In the genomic region with DNA sequence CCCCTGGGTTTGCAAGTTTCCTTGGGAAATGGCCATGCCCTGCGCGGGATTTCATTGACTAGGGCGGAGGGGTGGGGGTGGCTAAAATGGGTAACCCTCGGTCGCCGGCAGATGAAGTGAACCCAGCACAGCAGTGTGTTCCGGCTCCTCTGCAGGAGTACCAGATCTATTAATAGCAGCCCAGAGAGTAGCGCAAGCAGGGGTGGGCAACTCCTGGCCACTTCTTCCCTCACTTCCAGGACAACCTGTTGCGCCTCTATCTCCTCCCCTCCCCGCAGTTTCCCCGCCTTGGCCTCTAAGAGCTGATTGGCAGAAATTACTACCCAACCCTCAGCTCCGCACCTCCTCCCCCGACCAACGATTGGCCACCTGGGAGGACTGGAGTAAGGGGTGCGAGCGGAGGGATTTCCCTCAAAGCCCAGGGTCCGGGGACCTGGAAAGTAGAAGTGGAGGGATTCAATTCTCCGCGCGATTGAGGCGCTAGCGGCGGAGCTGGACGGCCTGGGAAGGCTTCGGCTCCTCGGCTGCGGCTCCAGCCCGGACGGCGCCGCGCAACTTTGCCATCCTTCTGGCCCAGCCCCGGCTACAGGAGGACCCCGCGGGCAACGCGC, we compare ENCODE assay signal across 8 cellular contexts. TPM values are rescaled to one million over a fixed set of nuclear protein-coding genes. Genes with fewer than 3 reads are reported as not detected.
DNase-seq lines count a peak whose midpoint lies in the region; ATAC-seq and TF ChIP-seq lines count a peak whose summit lies in the region.

A gene with protein sequence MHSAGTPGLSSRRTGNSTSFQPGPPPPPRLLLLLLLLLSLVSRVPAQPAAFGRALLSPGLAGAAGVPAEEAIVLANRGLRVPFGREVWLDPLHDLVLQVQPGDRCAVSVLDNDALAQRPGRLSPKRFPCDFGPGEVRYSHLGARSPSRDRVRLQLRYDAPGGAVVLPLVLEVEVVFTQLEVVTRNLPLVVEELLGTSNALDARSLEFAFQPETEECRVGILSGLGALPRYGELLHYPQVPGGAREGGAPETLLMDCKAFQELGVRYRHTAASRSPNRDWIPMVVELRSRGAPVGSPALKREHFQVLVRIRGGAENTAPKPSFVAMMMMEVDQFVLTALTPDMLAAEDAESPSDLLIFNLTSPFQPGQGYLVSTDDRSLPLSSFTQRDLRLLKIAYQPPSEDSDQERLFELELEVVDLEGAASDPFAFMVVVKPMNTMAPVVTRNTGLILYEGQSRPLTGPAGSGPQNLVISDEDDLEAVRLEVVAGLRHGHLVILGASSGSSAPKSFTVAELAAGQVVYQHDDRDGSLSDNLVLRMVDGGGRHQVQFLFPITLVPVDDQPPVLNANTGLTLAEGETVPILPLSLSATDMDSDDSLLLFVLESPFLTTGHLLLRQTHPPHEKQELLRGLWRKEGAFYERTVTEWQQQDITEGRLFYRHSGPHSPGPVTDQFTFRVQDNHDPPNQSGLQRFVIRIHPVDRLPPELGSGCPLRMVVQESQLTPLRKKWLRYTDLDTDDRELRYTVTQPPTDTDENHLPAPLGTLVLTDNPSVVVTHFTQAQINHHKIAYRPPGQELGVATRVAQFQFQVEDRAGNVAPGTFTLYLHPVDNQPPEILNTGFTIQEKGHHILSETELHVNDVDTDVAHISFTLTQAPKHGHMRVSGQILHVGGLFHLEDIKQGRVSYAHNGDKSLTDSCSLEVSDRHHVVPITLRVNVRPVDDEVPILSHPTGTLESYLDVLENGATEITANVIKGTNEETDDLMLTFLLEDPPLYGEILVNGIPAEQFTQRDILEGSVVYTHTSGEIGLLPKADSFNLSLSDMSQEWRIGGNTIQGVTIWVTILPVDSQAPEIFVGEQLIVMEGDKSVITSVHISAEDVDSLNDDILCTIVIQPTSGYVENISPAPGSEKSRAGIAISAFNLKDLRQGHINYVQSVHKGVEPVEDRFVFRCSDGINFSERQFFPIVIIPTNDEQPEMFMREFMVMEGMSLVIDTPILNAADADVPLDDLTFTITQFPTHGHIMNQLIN (N-terminal part only) (plus strand): TSS at position 443 of the 611 bp plus-strand sequence. CDS start 268 bp downstream, outside the sequence.

- H3K4me2 ChIP-seq in mammary epithelial cell (ENCODE audit: insufficient read depth, low read depth, low read length): peak within 1 kb of the TSS; percentile 98

- no peak for TF ChIP-seq CTCF in mammary epithelial cell (conservative IDR thresholded peaks at IDR 0.05 in 1 of 2, IDR thresholded peaks at IDR 0.05 in 1 of 2; ENCODE audit: extremely low read depth in 1 of 2, insufficient read depth in 1 of 2, low read depth in 1 of 2, low read length in 2 of 2)

- no peaks in the 10 kb centered on the region for H4K20me1 ChIP-seq in mammary epithelial cell (ENCODE audit: insufficient read depth, low read length)

- no peaks in the 10 kb centered on the region for H3K36me3 ChIP-seq in mammary epithelial cell (ENCODE audit: insufficient read depth, low read length)

- no peaks in the 10 kb centered on the region for H3K9me3 ChIP-seq in mammary epithelial cell (replicated peaks; ENCODE audit: insufficient read depth, low read length)

- ATAC-seq in GM18511 (IDR thresholded peaks at IDR 0.05; ENCODE audit: unreplicated experiment) (peak; percentile 50), HG02610 (IDR thresholded peaks at IDR 0.05; ENCODE audit: unreplicated experiment) (no peak), HG03521 (IDR thresholded peaks at IDR 0.05; ENCODE audit: unreplicated experiment) (no peak)
- ATAC-seq in activated CD4-positive, CD25-positive, alpha-beta regulatory T cell treated with anti-CD3 and anti-CD28 coated beads, Interleukin-2, amount 50 U/mL, for 24 hours: no peak

- dilution Hi-C loops in mammary epithelial cell (cut with HindIII; ENCODE audit: low sequenced_read_pairs): loop anchor here (25.0 kb wide), 1 partner anchor 176 kb away; no protein-coding TSS in a partner anchor

- 5% methylated on average over 13 of the region's 37 CpGs for WGBS in mammary epithelial cell (ENCODE audit: low coverage, missing lambda C conversion rate)

- peak; percentile 88 for DNase-seq in NCI-H2227 (lab: John Stamatoyannopoulos, UW; ENCODE audit: unreplicated experiment)
- DNase-seq in mammary epithelial cell: peak; percentile 76
- DNase-seq in kidney glomerular epithelial cell (lab: John Stamatoyannopoulos, UW): peak; percentile 43
- DNase-seq in superior temporal gyrus (ENCODE audit: extremely low spot score): peak; percentile 33

- in situ Hi-C loops in mammary epithelial cell (cut with MboI; ENCODE audit: low sequenced_read_pairs in 2 of 2): loop anchor here (25.0 kb wide), 2 partner anchors 176 to 226 kb away; no protein-coding TSS in a partner anchor

- H3K79me2 ChIP-seq in mammary epithelial cell (ENCODE audit: insufficient read depth, low read length): no peaks in the 10 kb centered on the region

- H3K9ac ChIP-seq in mammary epithelial cell (ENCODE audit: insufficient read depth, low read length): no peak within 1 kb of the TSS

- CTCF ChIA-PET in mammary epithelial cell (lab: Charles Lee; ENCODE audit: low non-redundant PET): interaction anchor here (0.5 kb wide), 1 partner anchor 179 kb away, joined by 4 read pairs; no protein-coding TSS in a partner anchor

- peaks cover 5% of the 10 kb centered on the region for H3K27me3 ChIP-seq in mammary epithelial cell (ENCODE audit: insufficient read depth, low read length)

- H3K4me1 ChIP-seq in mammary epithelial cell (ENCODE audit: insufficient read depth, low read length): peaks cover 16% of the 10 kb centered on the region

- H2AFZ ChIP-seq in mammary epithelial cell (ENCODE audit: low read depth, low read length): peak within 1 kb of the TSS; percentile 86

- BruUV-seq in mammary epithelial cell (replicated peaks; lab: Mats Ljungman, UMichigan): no TSS peak

- intact Hi-C loops in mammary epithelial cell (cut with micrococcal nuclease): loop anchor here (1.0 to 2.0 kb wide), 4 partner anchors 77 to 330 kb away; no protein-coding TSS in a partner anchor

- no peak within 1 kb of the TSS for H3K27ac ChIP-seq in mammary epithelial cell (ENCODE audit: insufficient read depth, low read depth, low read length)

- H3K4me3 ChIP-seq in mammary epithelial cell (replicated peaks in 1 of 3; ENCODE audit: insufficient read depth in 1 of 3, low read depth in 2 of 3, low read length in 3 of 3): peak within 1 kb of the TSS; percentile 59 to 63 (median 59)

RNA-seq across cellular contexts. Expression of the gene that starts here (rescaled TPM):
- 1 to 10 TPM in 1 of 2 donors, under 1 TPM in 1; 0.16 to 5.7 TPM for total RNA-seq in mammary epithelial cell
- 0.26 TPM for polyA plus RNA-seq in mammary epithelial cell
- 0.62 TPM for polyA minus RNA-seq in mammary epithelial cell

Comparison
In these comparisons a context has a peak if more than half of its experiments do, and no peak if none do; other contexts are left out.
1. DNase-seq: peak in every context shown above with its lines; median percentile 88 in NCI-H2227; 76 in mammary epithelial cell; 43 in kidney glomerular epithelial cell; 33 in superior temporal gyrus.